ENCODE assay signal across 1 cellular context in the genomic region with DNA sequence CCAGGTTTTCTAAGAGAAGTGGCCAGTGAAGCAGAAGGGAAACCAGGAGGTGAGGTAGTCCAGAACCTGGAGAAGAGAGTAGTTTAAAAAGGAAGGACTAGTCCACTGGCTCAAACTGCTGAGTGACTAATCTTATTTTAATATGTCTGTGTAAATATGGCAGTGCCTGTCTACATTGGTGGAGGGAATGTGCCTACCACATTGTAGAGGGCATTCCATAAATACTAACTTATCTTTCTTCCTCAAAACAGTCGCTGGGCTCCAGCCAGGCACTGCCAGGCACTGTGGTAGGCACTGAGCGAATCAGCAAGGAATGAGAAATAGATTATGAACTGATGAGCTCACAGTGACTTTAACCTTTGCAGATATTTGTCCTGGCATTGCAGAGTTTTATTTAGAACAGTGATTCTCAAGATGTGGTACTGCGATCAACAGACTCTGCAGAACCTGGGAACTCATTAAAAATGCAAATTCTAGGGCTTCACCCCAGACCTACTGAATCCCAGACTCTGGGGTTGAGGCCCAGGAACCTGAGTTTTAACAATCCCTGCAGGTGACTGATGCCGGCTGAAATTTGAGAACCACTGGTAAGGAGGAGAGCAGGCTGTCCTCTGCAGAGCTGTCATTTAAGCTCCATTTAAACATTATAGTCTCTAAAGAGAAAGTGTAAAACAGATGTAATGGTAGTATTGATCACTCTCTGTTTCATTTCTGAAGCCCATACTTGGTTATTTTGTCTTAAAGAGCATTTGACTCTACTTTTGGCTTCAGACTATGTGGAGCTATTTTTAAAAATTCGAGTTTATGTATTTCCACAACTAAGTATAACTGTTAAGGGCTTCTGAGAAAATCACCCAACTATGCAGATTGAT.
TF ChIP-seq lines count a peak whose summit lies in the region.

No MANE protein-coding gene starts in this region.

TF ChIP-seq in IMR-90, 13 proteins besides CTCF, POLR2A, EP300 and RAD21:
- TF ChIP-seq NFE2L2 (IDR thresholded peaks at IDR 0.05; ENCODE audit: low read depth, low read length) (no peak), USF2 (IDR thresholded peaks at IDR 0.05; ENCODE audit: low read depth, low read length) (no peak), MXI1 (IDR thresholded peaks at IDR 0.05; ENCODE audit: borderline replicate concordance, low read depth, low read length) (no peak), BHLHE40 (IDR thresholded peaks at IDR 0.05; ENCODE audit: low read depth, low read length) (no peak), MAZ (IDR thresholded peaks at IDR 0.05; ENCODE audit: borderline replicate concordance, low read depth, low read length) (no peak), FOS (IDR thresholded peaks at IDR 0.05; ENCODE audit: low read depth, low read length) (no peak)
